ENCODE assay signal across 10 cellular contexts in genomic region chr13:40933508-40933907, GRCh38.
DNase-seq lines count a peak whose midpoint lies in the region; ATAC-seq and TF ChIP-seq lines count a peak whose summit lies in the region.
"Had no signal": no experiment of that assay in that cellular context is flagged by ENCODE, and none has a peak within 500 bp of the region (broad histone marks: within the 10 kb centered on the region; RNA-seq: fewer than 3 reads in every experiment).

No MANE protein-coding gene starts in this region.

- no peaks in the 10 kb centered on the region for H3K9me3 Mint-ChIP-seq in activated naive CD8-positive, alpha-beta T cell treated with anti-CD3 and anti-CD28 coated beads, Interleukin-2, amount 10 ng/mL, durations not matched to agents 7 days and 5 days

- peaks cover 45% of the 10 kb centered on the region for H3K36me3 Mint-ChIP-seq in activated naive CD8-positive, alpha-beta T cell treated with anti-CD3 and anti-CD28 coated beads, Interleukin-2, amount 10 ng/mL, durations not matched to agents 7 days and 5 days

- H3K4me3 ChIP-seq in body of pancreas: no peak overlapping the region

- H3K4me1 ChIP-seq in body of pancreas: peaks cover 11% of the 10 kb centered on the region

- no peaks in the 10 kb centered on the region for H3K27me3 Mint-ChIP-seq in activated naive CD8-positive, alpha-beta T cell treated with anti-CD3 and anti-CD28 coated beads, Interleukin-2, amount 10 ng/mL, durations not matched to agents 7 days and 5 days

- H3K4me3 Mint-ChIP-seq in activated naive CD8-positive, alpha-beta T cell treated with anti-CD3 and anti-CD28 coated beads, Interleukin-2, amount 10 ng/mL, durations not matched to agents 7 days and 5 days: no peak overlapping the region

- ATAC-seq in HG03108 (IDR thresholded peaks at IDR 0.05; ENCODE audit: unreplicated experiment) (peak; percentile 57), body of pancreas (no peak), HG03457 (IDR thresholded peaks at IDR 0.05; ENCODE audit: unreplicated experiment) (no peak)
- ATAC-seq in activated naive CD8-positive, alpha-beta T cell treated with anti-CD3 and anti-CD28 coated beads, Interleukin-2, amount 10 ng/mL, durations not matched to agents 7 days and 5 days (ENCODE audit: low read depth): peak; percentile 60

- H3K27ac Mint-ChIP-seq in activated naive CD8-positive, alpha-beta T cell treated with anti-CD3 and anti-CD28 coated beads, Interleukin-2, amount 10 ng/mL, durations not matched to agents 7 days and 5 days: peak overlapping the region; percentile 80

- POLR2A ChIA-PET in activated naive CD8-positive, alpha-beta T cell treated with anti-CD3 and anti-CD28 coated beads, Interleukin-2, amount 10 ng/mL, durations not matched to agents 7 days and 5 days (lab: Charles Lee): interaction anchor here (0.6 to 1.4 kb wide), 4 partner anchors 12 to 398 kb away, joined by 3 to 6 read pairs (median 5); no protein-coding TSS in a partner anchor

- H3K36me3 ChIP-seq in body of pancreas (replicated peaks in 1 of 2; ENCODE audit: insufficient read depth in 1 of 2, low read depth in 2 of 2): peaks cover 4 to 9% of the 10 kb centered on the region in 2 donors

- TF ChIP-seq POLR2A in body of pancreas (IDR thresholded peaks at IDR 0.05): no peak

- DNase-seq in DMS79 (lab: John Stamatoyannopoulos, UW) (peak; percentile 48), GM19238 (ENCODE audit: insufficient read length, low spot score) (peak; percentile 35), NCI-H2227 (lab: John Stamatoyannopoulos, UW; ENCODE audit: unreplicated experiment) (no peak), body of pancreas (no peak), HCEC 1CT (no peak)
- no peak for DNase-seq in activated naive CD8-positive, alpha-beta T cell treated with anti-CD3 and anti-CD28 coated beads, Interleukin-2, amount 10 ng/mL, durations not matched to agents 7 days and 5 days
- DNase-seq: erythroblast, NCI-H524 had no signal

- intact Hi-C loops in body of pancreas (cut with DNase I): no loop called here

- no peak overlapping the region for H3K27ac ChIP-seq in body of pancreas

- H3K9me3 ChIP-seq in body of pancreas: no peaks in the 10 kb centered on the region

- no peak for TF ChIP-seq CTCF in body of pancreas (IDR thresholded peaks at IDR 0.05)

- H3K27me3 ChIP-seq in body of pancreas: no peaks in the 10 kb centered on the region

- peaks cover 10% of the 10 kb centered on the region for H3K4me1 Mint-ChIP-seq in activated naive CD8-positive, alpha-beta T cell treated with anti-CD3 and anti-CD28 coated beads, Interleukin-2, amount 10 ng/mL, durations not matched to agents 7 days and 5 days

- WGBS in body of pancreas, 2 donors: 71 to 82% methylated on average over 4 of the region's 4 CpGs

Comparison
In these comparisons a context has a peak if more than half of its experiments do, and no peak if none do; other contexts are left out.
1. DNase-seq: peak in DMS79 (single experiment) and GM19238 (single experiment); none in activated naive CD8-positive, alpha-beta T cell treated with anti-CD3 and anti-CD28 coated beads, Interleukin-2, amount 10 ng/mL, durations not matched to agents 7 days and 5 days (single experiment), NCI-H2227 (single experiment), body of pancreas (0 of 4) and HCEC 1CT (single experiment).
2. ATAC-seq: peak in HG03108 (single experiment) and activated naive CD8-positive, alpha-beta T cell treated with anti-CD3 and anti-CD28 coated beads, Interleukin-2, amount 10 ng/mL, durations not matched to agents 7 days and 5 days (single experiment); none in body of pancreas (single experiment) and HG03457 (single experiment).